ENCODE assay signal across 1 cellular context in the genomic region with DNA sequence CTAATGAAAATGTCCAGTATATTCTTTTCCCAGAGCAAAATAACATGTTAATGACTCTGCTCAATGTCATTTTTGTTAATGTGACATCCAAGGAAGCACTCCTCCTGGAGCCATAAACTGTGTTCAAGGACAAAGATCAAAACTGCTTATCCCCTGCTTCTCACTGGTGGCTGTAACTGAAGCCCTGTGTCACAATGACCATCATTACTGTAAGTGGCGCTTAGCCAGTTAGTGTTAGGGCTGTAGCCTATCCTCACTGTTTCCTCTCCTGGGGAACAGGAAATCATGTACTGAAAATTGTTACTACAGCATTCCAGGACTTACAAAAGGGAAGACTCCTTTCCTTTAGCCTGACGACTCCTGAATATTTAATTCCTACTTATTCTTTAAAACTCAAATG.
TF ChIP-seq lines count a peak whose summit lies in the region.

No MANE protein-coding gene starts in this region.

TF ChIP-seq in H1, 55 proteins besides CTCF, POLR2A, EP300 and RAD21:
- TF ChIP-seq ZNF274 (IDR thresholded peaks at IDR 0.05; ENCODE audit: borderline replicate concordance, extremely low read depth, low read length) = no peak
- no peak for TF ChIP-seq CREB1 (IDR thresholded peaks at IDR 0.05)
- TF ChIP-seq, protein P1, sequence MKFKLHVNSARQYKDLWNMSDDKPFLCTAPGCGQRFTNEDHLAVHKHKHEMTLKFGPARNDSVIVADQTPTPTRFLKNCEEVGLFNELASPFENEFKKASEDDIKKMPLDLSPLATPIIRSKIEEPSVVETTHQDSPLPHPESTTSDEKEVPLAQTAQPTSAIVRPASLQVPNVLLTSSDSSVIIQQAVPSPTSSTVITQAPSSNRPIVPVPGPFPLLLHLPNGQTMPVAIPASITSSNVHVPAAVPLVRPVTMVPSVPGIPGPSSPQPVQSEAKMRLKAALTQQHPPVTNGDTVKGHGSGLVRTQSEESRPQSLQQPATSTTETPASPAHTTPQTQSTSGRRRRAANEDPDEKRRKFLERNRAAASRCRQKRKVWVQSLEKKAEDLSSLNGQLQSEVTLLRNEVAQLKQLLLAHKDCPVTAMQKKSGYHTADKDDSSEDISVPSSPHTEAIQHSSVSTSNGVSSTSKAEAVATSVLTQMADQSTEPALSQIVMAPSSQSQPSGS (IDR thresholded peaks at IDR 0.05; ENCODE audit: low read length) = no peak
- TF ChIP-seq SRF (IDR thresholded peaks at IDR 0.05; ENCODE audit: low read depth, low read length) = no peak
- TF ChIP-seq JUN (IDR thresholded peaks at IDR 0.05; ENCODE audit: low read depth, low read length) = no peak
- TF ChIP-seq RNF2 (IDR thresholded peaks at IDR 0.05; ENCODE audit: borderline replicate concordance, low read depth, low read length, missing control alignments, poor library complexity, severe bottlenecking) = no peak
- TF ChIP-seq KDM4A (IDR thresholded peaks at IDR 0.05; ENCODE audit: low read depth, low read length, severe bottlenecking) = no peak
- no peak for TF ChIP-seq EZH2 (IDR thresholded peaks at IDR 0.05; ENCODE audit: low read depth, low read length, severe bottlenecking)
- TF ChIP-seq SIN3A (conservative IDR thresholded peaks at IDR 0.05 in 1 of 2, IDR thresholded peaks at IDR 0.05 in 1 of 2; ENCODE audit: low read depth in 1 of 2, low read length in 2 of 2) = no peak
- TF ChIP-seq RXRA (IDR thresholded peaks at IDR 0.05; ENCODE audit: insufficient read depth, low read depth, low read length) = no peak
- no peak for TF ChIP-seq KDM1A (IDR thresholded peaks at IDR 0.05; ENCODE audit: borderline replicate concordance, low read length)
- no peak for TF ChIP-seq CTBP2 (IDR thresholded peaks at IDR 0.05; ENCODE audit: borderline replicate concordance, insufficient read depth, insufficient read length, low read length)
- TF ChIP-seq CHD1 (IDR thresholded peaks at IDR 0.05; ENCODE audit: low read depth, low read length) = no peak
- TF ChIP-seq GABPA (IDR thresholded peaks at IDR 0.05; ENCODE audit: borderline replicate concordance, insufficient read depth, low read length) = no peak
- TF ChIP-seq KDM5A (IDR thresholded peaks at IDR 0.05; ENCODE audit: low read length) = no peak
- TF ChIP-seq HDAC6 (IDR thresholded peaks at IDR 0.05; ENCODE audit: low read depth, low read length) = no peak
- no peak for TF ChIP-seq BACH1 (IDR thresholded peaks at IDR 0.05; ENCODE audit: low read length)
- no peak for TF ChIP-seq CEBPB (IDR thresholded peaks at IDR 0.05; ENCODE audit: low read depth, low read length)
- TF ChIP-seq SAP30 (IDR thresholded peaks at IDR 0.05; ENCODE audit: insufficient read depth, insufficient replicate concordance, low read length) = no peak
- TF ChIP-seq TCF12 (IDR thresholded peaks at IDR 0.05; ENCODE audit: low read depth, low read length) = no peak
TF ChIP-seq in H1: peak in this region for 0.
